Comparison of ENCODE assay signal across 17 cellular contexts in genomic region chr12:12542964-12543363, GRCh38.
"Had no signal": no experiment of that assay in that cellular context is flagged by ENCODE, and none has a peak within 500 bp of the region (broad histone marks: within the 10 kb centered on the region; RNA-seq: fewer than 3 reads in every experiment).

No MANE protein-coding gene starts in this region.

- H3K27me3 Mint-ChIP-seq: activated B cell treated with CpG ODN at 0.5 μM for 24 hours; activated CD4-positive, alpha-beta T cell treated with anti-CD3 and anti-CD28 coated beads, Interleukin-2, amount 10 ng/mL, durations not matched to agents 7 days and 5 days had no signal

- H3K27ac Mint-ChIP-seq: activated B cell treated with CpG ODN at 0.5 μM for 24 hours; activated CD4-positive, alpha-beta T cell treated with anti-CD3 and anti-CD28 coated beads, Interleukin-2, amount 10 ng/mL, durations not matched to agents 7 days and 5 days; activated naive CD4-positive, alpha-beta T cell treated with anti-CD3 and anti-CD28 coated beads, Interleukin-2, amount 50 U/mL, for 72 hours; T-helper 1 cell treated with Interleukin-12 subunit alpha and Interleukin-12 subunit beta and Interleukin-4 antibody, amounts not matched to agents 30 μg/mL and 1 μg/mL, for 36 hours had no signal

- ATAC-seq: activated naive CD4-positive, alpha-beta T cell treated with anti-CD3 and anti-CD28 coated beads, Interleukin-2, amount 50 U/mL, for 72 hours; left lobe of liver; right cardiac atrium had no signal

- H3K36me3 ChIP-seq: brain microvascular endothelial cell, esophagus muscularis mucosa had no signal

- H3K27me3 ChIP-seq: brain microvascular endothelial cell, dorsolateral prefrontal cortex, esophagus muscularis mucosa, spleen had no signal

- DNase-seq: activated B cell treated with CpG ODN at 0.5 μM for 24 hours; activated CD4-positive, alpha-beta T cell treated with anti-CD3 and anti-CD28 coated beads, Interleukin-2, amount 10 ng/mL, durations not matched to agents 7 days and 5 days; activated effector memory CD4-positive, alpha-beta T cell treated with anti-CD3 and anti-CD28 coated beads, Interleukin-2, amount 50 U/mL, for 16 hours; amygdala; brain microvascular endothelial cell; dorsolateral prefrontal cortex; head of caudate nucleus; mesenchymal stem cell; right cardiac atrium; spleen; stimulated activated CD4-positive, alpha-beta T cell treated with anti-CD3 and anti-CD28 coated beads, Interleukin-1b, Interleukin-23, amount 100 ng/mL, for 48 hours; stimulated activated naive CD4-positive, alpha-beta T cell had no signal

- H3K4me3 Mint-ChIP-seq: activated B cell treated with CpG ODN at 0.5 μM for 24 hours; activated CD4-positive, alpha-beta T cell treated with anti-CD3 and anti-CD28 coated beads, Interleukin-2, amount 10 ng/mL, durations not matched to agents 7 days and 5 days; neural crest cell; T-helper 1 cell treated with Interleukin-12 subunit alpha and Interleukin-12 subunit beta and Interleukin-4 antibody, amounts not matched to agents 30 μg/mL and 1 μg/mL, for 36 hours had no signal

- H3K9me3 ChIP-seq: esophagus muscularis mucosa, spleen had no signal

- H3K4me3 ChIP-seq: dorsolateral prefrontal cortex, esophagus muscularis mucosa, spleen had no signal

- H3K27ac ChIP-seq: brain microvascular endothelial cell, esophagus muscularis mucosa, spleen had no signal

- H3K9me3 Mint-ChIP-seq: activated B cell treated with CpG ODN at 0.5 μM for 24 hours; activated naive CD4-positive, alpha-beta T cell treated with anti-CD3 and anti-CD28 coated beads, Interleukin-2, amount 50 U/mL, for 72 hours; T-helper 1 cell treated with Interleukin-12 subunit alpha and Interleukin-12 subunit beta and Interleukin-4 antibody, amounts not matched to agents 30 μg/mL and 1 μg/mL, for 36 hours had no signal
